In the genomic region with DNA sequence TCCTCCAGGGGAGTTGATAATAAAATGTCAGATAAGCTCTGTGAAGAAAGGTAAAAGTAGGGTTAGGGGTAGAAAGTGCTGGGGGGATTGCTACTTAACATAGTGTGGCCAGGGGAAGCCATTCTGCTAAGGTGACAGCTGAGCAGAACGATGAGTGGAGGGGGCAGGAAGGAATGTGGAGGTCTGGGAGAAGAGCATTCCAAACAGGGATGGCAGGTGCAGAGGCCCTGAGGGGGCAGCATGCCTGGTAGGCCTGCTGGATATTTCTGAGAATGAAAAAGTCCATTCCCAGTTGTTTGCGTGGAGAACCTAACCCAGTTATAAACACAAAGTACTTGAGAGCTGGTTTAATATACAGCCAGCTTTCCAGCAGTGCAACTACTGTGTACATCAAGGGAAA, we compare ENCODE assay signal across 19 cellular contexts. TPM values are rescaled to one million over a fixed set of nuclear protein-coding genes. Genes with fewer than 3 reads are reported as not detected.
"Had no signal": no experiment of that assay in that cellular context is flagged by ENCODE, and none has a peak within 500 bp of the region (broad histone marks: within the 10 kb centered on the region; RNA-seq: fewer than 3 reads in every experiment).

No MANE protein-coding gene starts in this region.

- H3K27ac Mint-ChIP-seq: activated B cell treated with CpG ODN at 0.5 μM for 24 hours; activated CD4-positive, alpha-beta memory T cell treated with anti-CD3 and anti-CD28 coated beads, Interleukin-2, amount 10 ng/mL, durations not matched to agents 7 days and 5 days; stimulated activated naive B cell treated with anti-CD40 and anti-IgM and Interleukin-4, amounts not matched to agents 10 μg/mL and 1 μg/mL and 100 μg/mL, for 72 hours had no signal

- H3K4me3 Mint-ChIP-seq: activated B cell treated with CpG ODN at 0.5 μM for 24 hours; activated CD4-positive, alpha-beta memory T cell treated with anti-CD3 and anti-CD28 coated beads, Interleukin-2, amount 10 ng/mL, durations not matched to agents 7 days and 5 days; naive thymus-derived CD8-positive, alpha-beta T cell; stimulated activated naive B cell treated with anti-CD40 and anti-IgM and Interleukin-4, amounts not matched to agents 10 μg/mL and 1 μg/mL and 100 μg/mL, for 72 hours had no signal

- H3K9me3 ChIP-seq: ascending aorta, gastrocnemius medialis had no signal

- H3K27me3 Mint-ChIP-seq: activated B cell treated with CpG ODN at 0.5 μM for 24 hours had no signal

- H3K9me3 Mint-ChIP-seq: activated CD4-positive, alpha-beta memory T cell treated with anti-CD3 and anti-CD28 coated beads, Interleukin-2, amount 10 ng/mL, durations not matched to agents 7 days and 5 days had no signal

- DNase-seq: activated B cell treated with CpG ODN at 0.5 μM for 24 hours; activated CD4-positive, alpha-beta memory T cell treated with anti-CD3 and anti-CD28 coated beads, Interleukin-2, amount 10 ng/mL, durations not matched to agents 7 days and 5 days; activated CD4-positive, alpha-beta T cell treated with anti-CD3 and anti-CD28 coated beads for 48 hours; activated effector memory CD4-positive, alpha-beta T cell treated with anti-CD3 and anti-CD28 coated beads, Interleukin-2, amount 50 U/mL, for 16 hours; activated naive CD4-positive, alpha-beta T cell treated with anti-CD3 and anti-CD28 coated beads, Interleukin-2, amount 50 U/mL, for 16 hours; activated T-cell treated with anti-CD3 and anti-CD28 coated beads, Interleukin-2, amount 50 U/mL, for 48 hours; gastrocnemius medialis; left ventricle myocardium inferior; mammary epithelial cell; naive thymus-derived CD8-positive, alpha-beta T cell; nucleus accumbens; stimulated activated naive B cell treated with anti-CD40 and anti-IgM and Interleukin-4, amounts not matched to agents 10 μg/mL and 1 μg/mL and 100 μg/mL, for 72 hours; T-helper 1 cell; T-helper 9 cell had no signal

- H3K4me3 ChIP-seq: ascending aorta, coronary artery, gastrocnemius medialis, left ventricle myocardium inferior had no signal

- ATAC-seq: gastrocnemius medialis; naive thymus-derived CD8-positive, alpha-beta T cell; stimulated activated naive B cell treated with anti-CD40 and anti-IgM and Interleukin-4, amounts not matched to agents 10 μg/mL and 1 μg/mL and 100 μg/mL, for 72 hours had no signal

- H3K4me1 ChIP-seq: ascending aorta, gastrocnemius medialis, left ventricle myocardium inferior had no signal

- H3K27me3 ChIP-seq: ascending aorta, gastrocnemius medialis had no signal

- H3K27ac ChIP-seq: ascending aorta, gastrocnemius medialis, left ventricle myocardium inferior had no signal

RNA-seq across cellular contexts. Expression of gene GFRA4, which starts 9.3 kb away (rescaled TPM):
- total RNA-seq: activated B cell treated with CpG ODN at 0.5 μM for 24 hours; activated CD4-positive, alpha-beta memory T cell treated with anti-CD3 and anti-CD28 coated beads, Interleukin-2, amount 10 ng/mL, durations not matched to agents 7 days and 5 days; ascending aorta; esophagus mucosa; gastrocnemius medialis; kidney epithelial cell; left ventricle myocardium inferior; mammary epithelial cell; mononuclear cell; naive thymus-derived CD8-positive, alpha-beta T cell had no signal

RNA-seq across cellular contexts. Expression of gene ADAM33, which starts 27.9 kb away (rescaled TPM):
- total RNA-seq: activated B cell treated with CpG ODN at 0.5 μM for 24 hours; activated CD4-positive, alpha-beta memory T cell treated with anti-CD3 and anti-CD28 coated beads, Interleukin-2, amount 10 ng/mL, durations not matched to agents 7 days and 5 days; naive thymus-derived CD8-positive, alpha-beta T cell had no signal

RNA-seq across cellular contexts. Expression of gene SIGLEC1, which starts 58.5 kb away (rescaled TPM):
- total RNA-seq: activated B cell treated with CpG ODN at 0.5 μM for 24 hours, kidney epithelial cell, mammary epithelial cell had no signal
